In the genomic region with DNA sequence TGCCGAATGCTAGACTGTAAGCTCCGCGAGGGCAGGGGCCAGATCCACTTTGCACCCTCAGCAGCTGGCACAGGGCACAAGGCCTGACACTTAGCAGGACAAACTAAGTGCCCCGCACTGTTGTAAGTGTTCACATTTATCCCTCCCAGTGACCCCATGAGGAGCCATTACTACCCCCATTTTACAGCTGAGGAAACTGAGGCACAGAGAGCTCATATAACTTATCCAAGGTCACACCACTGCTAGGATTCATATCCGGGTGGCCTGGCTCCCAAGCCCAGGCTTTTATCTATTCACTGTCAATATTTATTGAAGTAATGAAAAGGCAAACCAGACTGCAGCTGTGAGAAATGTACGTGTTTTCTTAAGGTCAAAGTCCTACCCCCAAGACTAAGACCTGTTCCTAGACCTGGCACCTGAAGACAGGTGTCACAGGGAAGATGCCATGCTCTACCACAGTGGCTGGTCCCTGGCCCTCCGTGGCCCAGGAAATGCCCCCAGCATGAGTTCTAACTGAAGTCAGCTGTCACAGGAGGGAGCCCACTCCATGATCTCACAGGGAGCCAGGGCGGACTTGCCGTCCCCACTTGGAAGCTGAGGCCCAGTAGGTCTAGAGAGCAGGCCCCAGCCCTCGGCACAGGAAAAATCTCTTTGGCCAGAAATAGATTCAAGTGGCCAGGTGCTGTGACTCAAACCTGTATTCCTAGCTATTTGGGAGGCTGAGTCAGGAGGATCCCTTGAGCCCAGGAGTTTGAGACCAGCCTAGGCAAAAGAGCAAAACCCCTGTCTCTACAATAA, we compare ENCODE assay signal across 12 cellular contexts.
A peak's percentile ranks its signal among the peaks of the same experiment; 100 is the strongest.
DNase-seq lines count a peak whose midpoint lies in the region; TF ChIP-seq lines count a peak whose summit lies in the region.
"Had no signal": no experiment of that assay in that cellular context is flagged by ENCODE, and none has a peak within 500 bp of the region (broad histone marks: within the 10 kb centered on the region; RNA-seq: fewer than 3 reads in every experiment).

No MANE protein-coding gene starts in this region.

- no peaks in the 10 kb centered on the region for H3K9me3 Mint-ChIP-seq in nephron

- H3K36me3 ChIP-seq in esophagus muscularis mucosa = no peaks in the 10 kb centered on the region
- H3K36me3 ChIP-seq in transverse colon = no peaks in the 10 kb centered on the region

- 83% methylated on average over 10 of the region's 10 CpGs for WGBS in esophagus muscularis mucosa
- 77 to 82% methylated on average over 3 to 10 of the region's 10 CpGs for WGBS in transverse colon (ENCODE audit: low coverage in 1 of 2), 2 donors

- peaks cover 7% of the 10 kb centered on the region for H3K27me3 Mint-ChIP-seq in nephron (ENCODE audit: low read depth)

- in situ Hi-C loops in transverse colon (cut with MboI; ENCODE audit: low pct_ligation_motif_present in 1 of 4, low pct_unique_long_range_greater_than_20kb in 1 of 4, low sequenced_read_pairs in 3 of 4) = no loop called here

- no peak overlapping the region for H3K4me3 Mint-ChIP-seq in nephron

- no peaks in the 10 kb centered on the region for H3K9me3 ChIP-seq in esophagus muscularis mucosa
- H3K9me3 ChIP-seq in transverse colon = no peaks in the 10 kb centered on the region

- intact Hi-C loops in esophagus muscularis mucosa (cut with DNase I) = loop anchor here (5.0 kb wide), 1 partner anchor 33 kb away; no protein-coding TSS in a partner anchor
- intact Hi-C loops in transverse colon (cut with DNase I; ENCODE audit: low total_unique reads) = no loop called here

- H3K27me3 ChIP-seq in esophagus muscularis mucosa (no peaks in the 10 kb centered on the region), transverse colon (no peaks in the 10 kb centered on the region)

- no peak for TF ChIP-seq POLR2A in esophagus muscularis mucosa (IDR thresholded peaks at IDR 0.05; ENCODE audit: low read depth)
- no peak for TF ChIP-seq POLR2A in transverse colon (IDR thresholded peaks at IDR 0.05)

- H3K36me3 Mint-ChIP-seq in nephron (ENCODE audit: low read depth) = no peaks in the 10 kb centered on the region

- H3K4me3 ChIP-seq in esophagus muscularis mucosa (no peak overlapping the region), transverse colon (no peak overlapping the region)

- H3K4me1 ChIP-seq in esophagus muscularis mucosa (peaks cover 75 to 94% (median 83%) of the 10 kb centered on the region in 4 donors), transverse colon (peaks cover 38 to 68% (median 54%) of the 10 kb centered on the region in 4 donors)

- TF ChIP-seq CTCF in esophagus muscularis mucosa (IDR thresholded peaks at IDR 0.05) (no peak), nephron (IDR thresholded peaks at IDR 0.05; ENCODE audit: unreplicated experiment in 3 of 3) (no peak), transverse colon (IDR thresholded peaks at IDR 0.05) (no peak)

- H3K4me1 Mint-ChIP-seq in nephron = peaks cover 53% of the 10 kb centered on the region

- peak overlapping the region; percentile 88 to 90 (median 88) for H3K27ac ChIP-seq in esophagus muscularis mucosa (replicated peaks in 1 of 4)
- H3K27ac ChIP-seq in transverse colon = peak overlapping the region; percentile 86 to 92 (median 90)

- TF ChIP-seq EP300 in esophagus muscularis mucosa (IDR thresholded peaks at IDR 0.05) = no peak
- TF ChIP-seq EP300 in transverse colon (IDR thresholded peaks at IDR 0.05; ENCODE audit: low read depth) = no peak

- peak; percentile 19 for DNase-seq in NCI-H146 (lab: John Stamatoyannopoulos, UW)
- no peak for DNase-seq in NCI-H146 treated with DMSO at 0.1 percent for 48 hours (lab: John Stamatoyannopoulos, UW; ENCODE audit: unreplicated experiment)
- no peak for DNase-seq in esophagus muscularis mucosa (ENCODE audit: extremely low spot score)
- DNase-seq in transverse colon = no peak
- no peak for DNase-seq in NCI-H1092 treated with DMSO at 0.1 percent for 48 hours (lab: John Stamatoyannopoulos, UW)
- DNase-seq in NCI-H2171 (lab: John Stamatoyannopoulos, UW) = no peak
- no peak for DNase-seq in NCI-H1436 (lab: John Stamatoyannopoulos, UW)
- DNase-seq: activated T-cell treated with anti-CD3 and anti-CD28 coated beads for 4 hours, anterior cingulate cortex, DMS79, NCI-H187 had no signal

- peak overlapping the region; percentile 79 to 99 (median 98) for H3K27ac Mint-ChIP-seq in nephron
